ENCODE assay signal across 1 cellular context in the genomic region with DNA sequence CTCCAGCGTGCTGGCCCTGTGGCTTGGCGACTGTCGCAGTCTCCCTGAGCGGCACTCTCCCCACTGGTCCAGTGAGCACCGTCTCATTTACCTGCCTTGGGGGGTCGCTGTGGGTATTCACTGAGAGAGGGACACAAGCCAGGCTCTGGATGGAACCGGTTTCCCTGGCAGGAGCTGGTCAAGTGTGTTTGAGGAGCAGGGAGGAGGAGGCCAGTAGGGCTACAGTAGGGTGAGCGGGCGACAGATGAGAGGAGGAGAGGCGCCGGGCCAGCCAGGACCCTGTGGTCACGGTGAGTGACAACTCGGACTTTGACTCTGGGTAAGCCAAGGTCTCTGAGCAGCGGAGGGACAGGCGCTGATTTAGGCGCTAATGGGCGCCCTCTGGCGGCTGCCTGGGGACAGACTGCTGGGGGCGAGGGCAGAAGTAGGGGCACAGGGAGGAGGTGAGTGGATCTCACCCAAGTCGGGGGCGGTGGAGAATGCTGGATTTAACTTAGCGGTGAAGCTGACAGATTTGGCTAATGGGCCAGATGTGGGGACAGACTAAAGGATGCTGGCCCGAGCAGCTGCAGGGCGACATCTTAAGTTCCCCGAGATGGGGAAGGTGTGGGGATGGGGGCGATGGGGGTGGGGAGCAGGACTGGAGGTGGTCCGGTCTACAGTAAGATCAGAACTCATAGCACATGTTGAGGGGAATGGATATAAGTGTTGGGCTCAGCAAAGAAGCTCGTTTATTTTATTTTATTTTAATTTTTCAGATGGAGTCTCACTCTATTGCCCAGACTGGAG.
TF ChIP-seq lines count a peak whose summit lies in the region.

No MANE protein-coding gene starts in this region.

TF ChIP-seq in HepG2, 621 proteins besides CTCF, POLR2A, EP300 and RAD21 (continued from another document and continues in another):
- TF ChIP-seq, protein P1, sequence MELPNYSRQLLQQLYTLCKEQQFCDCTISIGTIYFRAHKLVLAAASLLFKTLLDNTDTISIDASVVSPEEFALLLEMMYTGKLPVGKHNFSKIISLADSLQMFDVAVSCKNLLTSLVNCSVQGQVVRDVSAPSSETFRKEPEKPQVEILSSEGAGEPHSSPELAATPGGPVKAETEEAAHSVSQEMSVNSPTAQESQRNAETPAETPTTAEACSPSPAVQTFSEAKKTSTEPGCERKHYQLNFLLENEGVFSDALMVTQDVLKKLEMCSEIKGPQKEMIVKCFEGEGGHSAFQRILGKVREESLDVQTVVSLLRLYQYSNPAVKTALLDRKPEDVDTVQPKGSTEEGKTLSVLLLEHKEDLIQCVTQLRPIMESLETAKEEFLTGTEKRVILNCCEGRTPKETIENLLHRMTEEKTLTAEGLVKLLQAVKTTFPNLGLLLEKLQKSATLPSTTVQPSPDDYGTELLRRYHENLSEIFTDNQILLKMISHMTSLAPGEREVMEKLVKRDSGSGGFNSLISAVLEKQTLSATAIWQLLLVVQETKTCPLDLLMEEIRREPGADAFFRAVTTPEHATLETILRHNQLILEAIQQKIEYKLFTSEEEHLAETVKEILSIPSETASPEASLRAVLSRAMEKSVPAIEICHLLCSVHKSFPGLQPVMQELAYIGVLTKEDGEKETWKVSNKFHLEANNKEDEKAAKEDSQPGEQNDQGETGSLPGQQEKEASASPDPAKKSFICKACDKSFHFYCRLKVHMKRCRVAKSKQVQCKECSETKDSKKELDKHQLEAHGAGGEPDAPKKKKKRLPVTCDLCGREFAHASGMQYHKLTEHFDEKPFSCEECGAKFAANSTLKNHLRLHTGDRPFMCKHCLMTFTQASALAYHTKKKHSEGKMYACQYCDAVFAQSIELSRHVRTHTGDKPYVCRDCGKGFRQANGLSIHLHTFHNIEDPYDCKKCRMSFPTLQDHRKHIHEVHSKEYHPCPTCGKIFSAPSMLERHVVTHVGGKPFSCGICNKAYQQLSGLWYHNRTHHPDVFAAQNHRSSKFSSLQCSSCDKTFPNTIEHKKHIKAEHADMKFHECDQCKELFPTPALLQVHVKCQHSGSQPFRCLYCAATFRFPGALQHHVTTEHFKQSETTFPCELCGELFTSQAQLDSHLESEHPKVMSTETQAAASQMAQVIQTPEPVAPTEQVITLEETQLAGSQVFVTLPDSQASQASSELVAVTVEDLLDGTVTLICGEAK (IDR thresholded peaks at IDR 0.05): no peak
- TF ChIP-seq, protein P1 (CRISPR knock-in tag; IDR thresholded peaks at IDR 0.05): peak; percentile 60; the same call in 1 of the 2 replicates
- TF ChIP-seq, protein P2, sequence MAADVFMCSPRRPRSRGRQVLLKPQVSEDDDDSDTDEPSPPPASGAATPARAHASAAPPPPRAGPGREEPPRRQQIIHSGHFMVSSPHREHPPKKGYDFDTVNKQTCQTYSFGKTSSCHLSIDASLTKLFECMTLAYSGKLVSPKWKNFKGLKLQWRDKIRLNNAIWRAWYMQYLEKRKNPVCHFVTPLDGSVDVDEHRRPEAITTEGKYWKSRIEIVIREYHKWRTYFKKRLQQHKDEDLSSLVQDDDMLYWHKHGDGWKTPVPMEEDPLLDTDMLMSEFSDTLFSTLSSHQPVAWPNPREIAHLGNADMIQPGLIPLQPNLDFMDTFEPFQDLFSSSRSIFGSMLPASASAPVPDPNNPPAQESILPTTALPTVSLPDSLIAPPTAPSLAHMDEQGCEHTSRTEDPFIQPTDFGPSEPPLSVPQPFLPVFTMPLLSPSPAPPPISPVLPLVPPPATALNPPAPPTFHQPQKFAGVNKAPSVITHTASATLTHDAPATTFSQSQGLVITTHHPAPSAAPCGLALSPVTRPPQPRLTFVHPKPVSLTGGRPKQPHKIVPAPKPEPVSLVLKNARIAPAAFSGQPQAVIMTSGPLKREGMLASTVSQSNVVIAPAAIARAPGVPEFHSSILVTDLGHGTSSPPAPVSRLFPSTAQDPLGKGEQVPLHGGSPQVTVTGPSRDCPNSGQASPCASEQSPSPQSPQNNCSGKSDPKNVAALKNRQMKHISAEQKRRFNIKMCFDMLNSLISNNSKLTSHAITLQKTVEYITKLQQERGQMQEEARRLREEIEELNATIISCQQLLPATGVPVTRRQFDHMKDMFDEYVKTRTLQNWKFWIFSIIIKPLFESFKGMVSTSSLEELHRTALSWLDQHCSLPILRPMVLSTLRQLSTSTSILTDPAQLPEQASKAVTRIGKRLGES (CRISPR knock-in tag; IDR thresholded peaks at IDR 0.05; ENCODE audit: borderline replicate concordance): no peak
- no peak for TF ChIP-seq ZBTB3 (CRISPR knock-in tag; IDR thresholded peaks at IDR 0.05; ENCODE audit: borderline replicate concordance, low read depth)
- TF ChIP-seq, protein P3, sequence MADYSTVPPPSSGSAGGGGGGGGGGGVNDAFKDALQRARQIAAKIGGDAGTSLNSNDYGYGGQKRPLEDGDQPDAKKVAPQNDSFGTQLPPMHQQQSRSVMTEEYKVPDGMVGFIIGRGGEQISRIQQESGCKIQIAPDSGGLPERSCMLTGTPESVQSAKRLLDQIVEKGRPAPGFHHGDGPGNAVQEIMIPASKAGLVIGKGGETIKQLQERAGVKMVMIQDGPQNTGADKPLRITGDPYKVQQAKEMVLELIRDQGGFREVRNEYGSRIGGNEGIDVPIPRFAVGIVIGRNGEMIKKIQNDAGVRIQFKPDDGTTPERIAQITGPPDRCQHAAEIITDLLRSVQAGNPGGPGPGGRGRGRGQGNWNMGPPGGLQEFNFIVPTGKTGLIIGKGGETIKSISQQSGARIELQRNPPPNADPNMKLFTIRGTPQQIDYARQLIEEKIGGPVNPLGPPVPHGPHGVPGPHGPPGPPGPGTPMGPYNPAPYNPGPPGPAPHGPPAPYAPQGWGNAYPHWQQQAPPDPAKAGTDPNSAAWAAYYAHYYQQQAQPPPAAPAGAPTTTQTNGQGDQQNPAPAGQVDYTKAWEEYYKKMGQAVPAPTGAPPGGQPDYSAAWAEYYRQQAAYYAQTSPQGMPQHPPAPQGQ (CRISPR knock-in tag; IDR thresholded peaks at IDR 0.05; ENCODE audit: borderline replicate concordance): no peak
- TF ChIP-seq GTF3A (CRISPR knock-in tag; conservative IDR thresholded peaks at IDR 0.05): no peak
- no peak for TF ChIP-seq CHD2 (IDR thresholded peaks at IDR 0.05; ENCODE audit: low read depth, low read length)
- TF ChIP-seq, protein P4, sequence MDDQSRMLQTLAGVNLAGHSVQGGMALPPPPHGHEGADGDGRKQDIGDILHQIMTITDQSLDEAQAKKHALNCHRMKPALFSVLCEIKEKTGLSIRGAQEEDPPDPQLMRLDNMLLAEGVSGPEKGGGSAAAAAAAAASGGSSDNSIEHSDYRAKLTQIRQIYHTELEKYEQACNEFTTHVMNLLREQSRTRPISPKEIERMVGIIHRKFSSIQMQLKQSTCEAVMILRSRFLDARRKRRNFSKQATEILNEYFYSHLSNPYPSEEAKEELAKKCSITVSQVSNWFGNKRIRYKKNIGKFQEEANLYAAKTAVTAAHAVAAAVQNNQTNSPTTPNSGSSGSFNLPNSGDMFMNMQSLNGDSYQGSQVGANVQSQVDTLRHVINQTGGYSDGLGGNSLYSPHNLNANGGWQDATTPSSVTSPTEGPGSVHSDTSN (CRISPR knock-in tag; IDR thresholded peaks at IDR 0.05; ENCODE audit: borderline replicate concordance): 0 out of 2 replicates have a peak, but pooled peaks have one; percentile 43
- no peak for TF ChIP-seq ZIK1 (CRISPR knock-in tag; IDR thresholded peaks at IDR 0.05; ENCODE audit: borderline replicate concordance, low read depth)
- peak; percentile 70 for TF ChIP-seq GATAD1 (CRISPR knock-in tag; IDR thresholded peaks at IDR 0.05)
- no peak for TF ChIP-seq RBFOX2 (IDR thresholded peaks at IDR 0.05; ENCODE audit: low read depth, low read length)
- no peak for TF ChIP-seq ZNF7 (CRISPR knock-in tag; IDR thresholded peaks at IDR 0.05)
- TF ChIP-seq, protein P5, sequence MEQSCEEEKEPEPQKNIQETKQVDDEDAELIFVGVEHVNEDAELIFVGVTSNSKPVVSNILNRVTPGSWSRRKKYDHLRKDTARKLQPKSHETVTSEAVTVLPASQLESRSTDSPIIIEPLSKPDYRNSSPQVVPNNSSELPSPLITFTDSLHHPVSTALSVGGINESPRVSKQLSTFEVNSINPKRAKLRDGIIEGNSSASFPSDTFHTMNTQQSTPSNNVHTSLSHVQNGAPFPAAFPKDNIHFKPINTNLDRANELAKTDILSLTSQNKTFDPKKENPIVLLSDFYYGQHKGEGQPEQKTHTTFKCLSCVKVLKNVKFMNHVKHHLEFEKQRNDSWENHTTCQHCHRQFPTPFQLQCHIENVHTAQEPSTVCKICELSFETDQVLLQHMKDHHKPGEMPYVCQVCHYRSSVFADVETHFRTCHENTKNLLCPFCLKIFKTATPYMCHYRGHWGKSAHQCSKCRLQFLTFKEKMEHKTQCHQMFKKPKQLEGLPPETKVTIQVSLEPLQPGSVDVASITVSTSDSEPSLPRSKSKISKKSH (CRISPR knock-in tag; IDR thresholded peaks at IDR 0.05; ENCODE audit: borderline replicate concordance): peak; percentile 86; the same call in 1 of the 2 replicates
- TF ChIP-seq, protein P6, sequence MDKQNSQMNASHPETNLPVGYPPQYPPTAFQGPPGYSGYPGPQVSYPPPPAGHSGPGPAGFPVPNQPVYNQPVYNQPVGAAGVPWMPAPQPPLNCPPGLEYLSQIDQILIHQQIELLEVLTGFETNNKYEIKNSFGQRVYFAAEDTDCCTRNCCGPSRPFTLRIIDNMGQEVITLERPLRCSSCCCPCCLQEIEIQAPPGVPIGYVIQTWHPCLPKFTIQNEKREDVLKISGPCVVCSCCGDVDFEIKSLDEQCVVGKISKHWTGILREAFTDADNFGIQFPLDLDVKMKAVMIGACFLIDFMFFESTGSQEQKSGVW (CRISPR knock-in tag; IDR thresholded peaks at IDR 0.05; ENCODE audit: borderline replicate concordance): no peak
- no peak for TF ChIP-seq HNRNPH1 (optimal IDR thresholded peaks at IDR 0.05; ENCODE audit: low read depth, low read length)
- TF ChIP-seq, protein P7, sequence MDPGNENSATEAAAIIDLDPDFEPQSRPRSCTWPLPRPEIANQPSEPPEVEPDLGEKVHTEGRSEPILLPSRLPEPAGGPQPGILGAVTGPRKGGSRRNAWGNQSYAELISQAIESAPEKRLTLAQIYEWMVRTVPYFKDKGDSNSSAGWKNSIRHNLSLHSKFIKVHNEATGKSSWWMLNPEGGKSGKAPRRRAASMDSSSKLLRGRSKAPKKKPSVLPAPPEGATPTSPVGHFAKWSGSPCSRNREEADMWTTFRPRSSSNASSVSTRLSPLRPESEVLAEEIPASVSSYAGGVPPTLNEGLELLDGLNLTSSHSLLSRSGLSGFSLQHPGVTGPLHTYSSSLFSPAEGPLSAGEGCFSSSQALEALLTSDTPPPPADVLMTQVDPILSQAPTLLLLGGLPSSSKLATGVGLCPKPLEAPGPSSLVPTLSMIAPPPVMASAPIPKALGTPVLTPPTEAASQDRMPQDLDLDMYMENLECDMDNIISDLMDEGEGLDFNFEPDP (CRISPR knock-in tag; conservative IDR thresholded peaks at IDR 0.05): no peak
- TF ChIP-seq, protein P8, sequence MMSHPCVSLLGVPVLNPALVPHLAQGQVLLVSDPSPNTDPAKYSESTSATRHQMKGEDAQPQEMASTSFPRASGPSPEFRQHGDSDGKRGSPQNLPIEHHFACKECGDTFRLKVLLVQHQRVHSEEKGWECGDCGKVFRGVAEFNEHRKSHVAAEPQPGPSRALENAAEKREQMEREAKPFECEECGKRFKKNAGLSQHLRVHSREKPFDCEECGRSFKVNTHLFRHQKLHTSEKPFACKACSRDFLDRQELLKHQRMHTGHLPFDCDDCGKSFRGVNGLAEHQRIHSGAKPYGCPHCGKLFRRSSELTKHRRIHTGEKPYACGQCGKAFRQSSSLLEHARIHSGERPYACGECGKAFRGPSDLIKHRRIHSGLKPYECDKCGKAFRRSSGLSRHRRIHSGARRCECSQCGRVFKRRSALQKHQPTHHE (CRISPR knock-in tag; IDR thresholded peaks at IDR 0.05; ENCODE audit: borderline replicate concordance): no peak
- TF ChIP-seq AHR (CRISPR knock-in tag; IDR thresholded peaks at IDR 0.05): no peak
- TF ChIP-seq KLF12 (CRISPR knock-in tag; IDR thresholded peaks at IDR 0.05; ENCODE audit: borderline replicate concordance): no peak
- TF ChIP-seq IRX3 (CRISPR knock-in tag; IDR thresholded peaks at IDR 0.05; ENCODE audit: borderline replicate concordance, low read depth): no peak
- no peak for TF ChIP-seq FOSL1 (CRISPR knock-in tag; IDR thresholded peaks at IDR 0.05; ENCODE audit: borderline replicate concordance)
- TF ChIP-seq HOXA3 (CRISPR knock-in tag; IDR thresholded peaks at IDR 0.05): peak; percentile 69; the same call in 1 of the 2 replicates
- TF ChIP-seq, protein P9, sequence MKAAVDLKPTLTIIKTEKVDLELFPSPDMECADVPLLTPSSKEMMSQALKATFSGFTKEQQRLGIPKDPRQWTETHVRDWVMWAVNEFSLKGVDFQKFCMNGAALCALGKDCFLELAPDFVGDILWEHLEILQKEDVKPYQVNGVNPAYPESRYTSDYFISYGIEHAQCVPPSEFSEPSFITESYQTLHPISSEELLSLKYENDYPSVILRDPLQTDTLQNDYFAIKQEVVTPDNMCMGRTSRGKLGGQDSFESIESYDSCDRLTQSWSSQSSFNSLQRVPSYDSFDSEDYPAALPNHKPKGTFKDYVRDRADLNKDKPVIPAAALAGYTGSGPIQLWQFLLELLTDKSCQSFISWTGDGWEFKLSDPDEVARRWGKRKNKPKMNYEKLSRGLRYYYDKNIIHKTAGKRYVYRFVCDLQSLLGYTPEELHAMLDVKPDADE (CRISPR knock-in tag; IDR thresholded peaks at IDR 0.05): no peak
- peak; percentile 77 for TF ChIP-seq ZNF331 (CRISPR knock-in tag; IDR thresholded peaks at IDR 0.05)
- peak; percentile 66 for TF ChIP-seq PTBP1 (IDR thresholded peaks at IDR 0.05; ENCODE audit: low read depth, low read length, poor library complexity, severe bottlenecking)
- no peak for TF ChIP-seq HHEX (CRISPR knock-in tag; IDR thresholded peaks at IDR 0.05)
- TF ChIP-seq TBX3 (IDR thresholded peaks at IDR 0.05; ENCODE audit: borderline replicate concordance): no peak
- TF ChIP-seq ERF (CRISPR knock-in tag; IDR thresholded peaks at IDR 0.05): peak; percentile 73; the same call in 1 of the 2 replicates
- no peak for TF ChIP-seq NFATC3 (CRISPR knock-in tag; IDR thresholded peaks at IDR 0.05)
